Comparison of ENCODE assay signal across 1 cellular context in genomic region chr14:77760381-77761204, GRCh38.
TF ChIP-seq lines count a peak whose summit lies in the region.

Gene SNW1, minus strand, starts transcription at chr14:77761156. Its CDS starts 29 bp downstream, at chr14:77761127.

TF ChIP-seq in K562, 482 proteins besides CTCF, POLR2A, EP300 and RAD21 (continued from another document):
- TF ChIP-seq SRF (CRISPR knock-in tag; IDR thresholded peaks at IDR 0.05) (peak in 1 of 2 experiments; percentile 15; a peak in 1 of 4 replicates), TFAM (CRISPR knock-in tag; conservative IDR thresholded peaks at IDR 0.05) (no peak), BMI1 (IDR thresholded peaks at IDR 0.05; ENCODE audit: low read length) (no peak), C11orf30 (IDR thresholded peaks at IDR 0.05; ENCODE audit: low read depth) (peak; percentile 46; the same call in 1 of the 2 replicates), MBD2 (IDR thresholded peaks at IDR 0.05; ENCODE audit: borderline replicate concordance, low read depth) (0 out of 2 replicates have a peak, but pooled peaks have one; percentile 43), TCF7 (IDR thresholded peaks at IDR 0.05; ENCODE audit: borderline replicate concordance) (no peak), SRSF7 (optimal IDR thresholded peaks at IDR 0.05; ENCODE audit: low read depth, low read length) (no peak), CHD1 (IDR thresholded peaks at IDR 0.05; ENCODE audit: low read length) (peak; percentile 78), MAFG (tag; conservative IDR thresholded peaks at IDR 0.05) (no peak), HDAC1 (IDR thresholded peaks at IDR 0.05) (peak in 1 of 2 experiments; percentile 66; a peak in 1 of 4 replicates), ADNP (tag; IDR thresholded peaks at IDR 0.05) (no peak), STAG1 (CRISPR knock-in tag; IDR thresholded peaks at IDR 0.05; ENCODE audit: borderline replicate concordance) (no peak), SIRT6 (IDR thresholded peaks at IDR 0.05; ENCODE audit: low read depth, low read length) (no peak), PRMT5 (CRISPR knock-in tag; IDR thresholded peaks at IDR 0.05) (0 out of 2 replicates have a peak, but pooled peaks have one; percentile 60), SMAD1 (IDR thresholded peaks at IDR 0.05; ENCODE audit: low read depth, low read length, partially characterized antibody) (no peak), E2F5 (CRISPR knock-in tag; IDR thresholded peaks at IDR 0.05) (no peak), RFX1 (IDR thresholded peaks at IDR 0.05) (peak; percentile 74), ZNF431 (CRISPR knock-in tag; IDR thresholded peaks at IDR 0.05) (no peak), HNRNPL (IDR thresholded peaks at IDR 0.05; ENCODE audit: low read depth, low read length) (no peak), CSDE1 (IDR thresholded peaks at IDR 0.05) (no peak), CREM (IDR thresholded peaks at IDR 0.05; ENCODE audit: low read depth) (peak; percentile 52), PREB (CRISPR knock-in tag; IDR thresholded peaks at IDR 0.05) (no peak), POLR2B (IDR thresholded peaks at IDR 0.05; ENCODE audit: low read depth, partially characterized antibody) (peak; percentile 73)
